In genomic region chr2:151945186-151945585, GRCh38 we compare ENCODE assay signal across 13 cellular contexts.
DNase-seq lines count a peak whose midpoint lies in the region; ATAC-seq and TF ChIP-seq lines count a peak whose summit lies in the region.
"Had no signal": no experiment of that assay in that cellular context is flagged by ENCODE, and none has a peak within 500 bp of the region (broad histone marks: within the 10 kb centered on the region; RNA-seq: fewer than 3 reads in every experiment).

No MANE protein-coding gene starts in this region.

- 46% methylated on average over 2 of the region's 2 CpGs for WGBS in prostate gland

- no peak for TF ChIP-seq POLR2A in prostate gland (IDR thresholded peaks at IDR 0.05)

- H3K4me1 ChIP-seq in RWPE2 (ENCODE audit: insufficient read depth, poor library complexity, severe bottlenecking) (peaks cover 21% of the 10 kb centered on the region), prostate gland (replicated peaks) (no peaks in the 10 kb centered on the region)

- H3K9me3 ChIP-seq in RWPE2 (ENCODE audit: severe bottlenecking), result no peaks in the 10 kb centered on the region
- H3K9me3 ChIP-seq in prostate gland, result no peaks in the 10 kb centered on the region

- intact Hi-C loops in prostate gland (cut with DNase I), result no loop called here

- H3K27me3 ChIP-seq in RWPE2 (ENCODE audit: insufficient read depth, poor library complexity, severe bottlenecking), result no peaks in the 10 kb centered on the region
- H3K27me3 ChIP-seq in prostate gland (replicated peaks; ENCODE audit: insufficient read depth), result no peaks in the 10 kb centered on the region
- H3K27me3 ChIP-seq: BLaER1 treated with 17β-estradiol and CSF1 and Interleukin-3, amounts not matched to agents 10 nM and 100 nM had no signal

- ATAC-seq in RWPE2 (ENCODE audit: low read depth), result peak; percentile 91
- no peak for ATAC-seq in GM19351 (IDR thresholded peaks at IDR 0.05; ENCODE audit: unreplicated experiment)
- ATAC-seq in HG02884 (IDR thresholded peaks at IDR 0.05; ENCODE audit: unreplicated experiment), result no peak
- ATAC-seq: HCT116 had no signal

- TF ChIP-seq CTCF in RWPE2 (IDR thresholded peaks at IDR 0.05; ENCODE audit: poor library complexity, severe bottlenecking) (no peak), prostate gland (IDR thresholded peaks at IDR 0.05) (no peak)

- no peaks in the 10 kb centered on the region for H3K36me3 ChIP-seq in RWPE2 (ENCODE audit: low read depth)
- H3K36me3 ChIP-seq in prostate gland, result no peaks in the 10 kb centered on the region

- H3K27ac ChIP-seq in RWPE2 (ENCODE audit: poor library complexity, severe bottlenecking), result peak overlapping the region; percentile 64
- peak overlapping the region; percentile 74 for H3K27ac ChIP-seq in epithelial cell of prostate
- H3K27ac ChIP-seq in prostate gland, result peak overlapping the region in 1 of 2 donors; percentile 52
- H3K27ac ChIP-seq: BLaER1 treated with 17β-estradiol and CSF1 and Interleukin-3, amounts not matched to agents 10 nM and 100 nM; GM23248 had no signal

- DNase-seq in HPDE6-E6E7 (ENCODE audit: extremely low spot score) (peak; percentile 72), RWPE2 (ENCODE audit: low spot score) (peak; percentile 69), epithelial cell of prostate (ENCODE audit: low read depth, low spot score) (peak; percentile 87), prostate gland (ENCODE audit: low spot score) (peak; percentile 72), NCI-H2227 (lab: John Stamatoyannopoulos, UW; ENCODE audit: unreplicated experiment) (no peak)
- DNase-seq: ACHN; CD4-positive, CD25-positive, alpha-beta regulatory T cell; DMS 273 treated with DMSO at 0.1 percent for 48 hours; GM23248 had no signal

- H3K4me3 ChIP-seq in RWPE2 (ENCODE audit: severe bottlenecking) (no peak overlapping the region), prostate gland (no peak overlapping the region)
- H3K4me3 ChIP-seq: BLaER1 treated with 17β-estradiol and CSF1 and Interleukin-3, amounts not matched to agents 10 nM and 100 nM; GM23248 had no signal
